In the genomic region with DNA sequence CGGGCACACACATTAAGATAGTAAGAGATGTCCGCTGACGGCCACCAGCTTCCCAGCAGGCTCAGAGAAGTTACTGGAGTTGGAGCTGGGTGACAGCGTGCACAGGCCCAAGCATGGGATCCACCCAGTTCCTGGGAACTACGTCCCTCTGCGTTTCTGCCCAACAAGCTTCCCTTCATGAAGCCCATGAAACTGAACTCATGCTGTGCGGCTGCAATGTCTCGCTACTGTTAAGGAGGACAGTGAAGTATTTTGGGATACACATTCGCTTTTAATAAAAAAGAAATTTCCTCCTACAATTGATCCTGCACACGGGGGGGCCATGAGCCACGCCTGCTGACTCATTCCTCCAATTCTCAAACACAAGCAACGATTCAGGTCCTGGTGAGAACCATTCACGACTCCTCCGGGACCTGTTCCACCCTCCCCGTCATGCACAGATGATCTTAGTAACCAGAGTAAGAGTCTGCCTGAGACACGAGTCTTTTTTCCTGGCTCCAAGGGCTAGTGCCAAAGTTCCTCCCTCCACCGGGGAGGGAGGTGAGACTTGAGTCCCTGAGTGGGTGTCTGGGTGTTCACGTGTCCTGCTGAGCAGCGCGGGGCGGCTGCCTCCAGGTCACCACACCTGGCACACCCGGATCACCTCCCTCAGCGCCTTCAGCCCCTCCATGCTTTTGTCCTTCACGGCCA, we compare ENCODE assay signal across 8 cellular contexts. TPM values are rescaled to one million over a fixed set of nuclear protein-coding genes. Genes with fewer than 3 reads are reported as not detected.
A peak's percentile ranks its signal among the peaks of the same experiment; 100 is the strongest.
DNase-seq lines count a peak whose midpoint lies in the region; ATAC-seq and TF ChIP-seq lines count a peak whose summit lies in the region.

No MANE protein-coding gene starts in this region.

- H3K27ac Mint-ChIP-seq in stimulated activated naive CD8-positive, alpha-beta T cell treated with anti-CD3 and anti-CD28 coated beads, Interleukin-15, Interleukin-2, amounts not matched to agents 100 ng/mL and 50 ng/mL, for 24 hours = peak overlapping the region; percentile 11
- no peak overlapping the region for H3K27ac Mint-ChIP-seq in stimulated activated naive CD8-positive, alpha-beta T cell treated with anti-CD3 and anti-CD28 coated beads, Interleukin-15, amount 100 ng/mL, for 72 hours
- no peak overlapping the region for H3K27ac Mint-ChIP-seq in activated T-helper 17 cell treated with anti-CD3 and anti-CD28 coated beads, Interleukin-2, amount 50 U/mL, for 72 hours
- H3K27ac Mint-ChIP-seq in immature natural killer cell = peak overlapping the region in 1 of 6 donors; percentile 37

- no peaks in the 10 kb centered on the region for H3K27me3 ChIP-seq in kidney epithelial cell (ENCODE audit: control insufficient read depth, insufficient read depth, low read length)

- H3K4me3 ChIP-seq in kidney epithelial cell (ENCODE audit: low read depth, low read length) = no peak overlapping the region

- H3K4me3 Mint-ChIP-seq in stimulated activated naive CD8-positive, alpha-beta T cell treated with anti-CD3 and anti-CD28 coated beads, Interleukin-15, Interleukin-2, amounts not matched to agents 100 ng/mL and 50 ng/mL, for 24 hours = no peak overlapping the region
- no peak overlapping the region for H3K4me3 Mint-ChIP-seq in stimulated activated naive CD8-positive, alpha-beta T cell treated with anti-CD3 and anti-CD28 coated beads, Interleukin-15, amount 100 ng/mL, for 72 hours
- peak overlapping the region; percentile 87 for H3K4me3 Mint-ChIP-seq in activated T-helper 17 cell treated with anti-CD3 and anti-CD28 coated beads, Interleukin-2, amount 50 U/mL, for 72 hours
- peak overlapping the region in 1 of 5 donors; percentile 6 for H3K4me3 Mint-ChIP-seq in immature natural killer cell

- H3K9me3 Mint-ChIP-seq in stimulated activated naive CD8-positive, alpha-beta T cell treated with anti-CD3 and anti-CD28 coated beads, Interleukin-15, Interleukin-2, amounts not matched to agents 100 ng/mL and 50 ng/mL, for 24 hours = no peaks in the 10 kb centered on the region
- H3K9me3 Mint-ChIP-seq in stimulated activated naive CD8-positive, alpha-beta T cell treated with anti-CD3 and anti-CD28 coated beads, Interleukin-15, amount 100 ng/mL, for 72 hours = no peaks in the 10 kb centered on the region
- H3K9me3 Mint-ChIP-seq in activated T-helper 17 cell treated with anti-CD3 and anti-CD28 coated beads, Interleukin-2, amount 50 U/mL, for 72 hours = no peaks in the 10 kb centered on the region
- no peaks in the 10 kb centered on the region for H3K9me3 Mint-ChIP-seq in immature natural killer cell

- peaks cover 40% of the 10 kb centered on the region for H3K4me1 Mint-ChIP-seq in stimulated activated naive CD8-positive, alpha-beta T cell treated with anti-CD3 and anti-CD28 coated beads, Interleukin-15, Interleukin-2, amounts not matched to agents 100 ng/mL and 50 ng/mL, for 24 hours (ENCODE audit: low read depth)
- H3K4me1 Mint-ChIP-seq in stimulated activated naive CD8-positive, alpha-beta T cell treated with anti-CD3 and anti-CD28 coated beads, Interleukin-15, amount 100 ng/mL, for 72 hours = peaks cover 44% of the 10 kb centered on the region
- H3K4me1 Mint-ChIP-seq in activated T-helper 17 cell treated with anti-CD3 and anti-CD28 coated beads, Interleukin-2, amount 50 U/mL, for 72 hours = peaks cover 10% of the 10 kb centered on the region
- peaks cover 19 to 28% of the 10 kb centered on the region in 2 donors for H3K4me1 Mint-ChIP-seq in immature natural killer cell

- H3K36me3 ChIP-seq in kidney epithelial cell (ENCODE audit: control insufficient read depth, insufficient read depth, low read length) = peaks cover 2% of the 10 kb centered on the region

- H3K36me3 Mint-ChIP-seq in stimulated activated naive CD8-positive, alpha-beta T cell treated with anti-CD3 and anti-CD28 coated beads, Interleukin-15, Interleukin-2, amounts not matched to agents 100 ng/mL and 50 ng/mL, for 24 hours (ENCODE audit: low read depth) = peaks cover 28% of the 10 kb centered on the region
- peaks cover 39% of the 10 kb centered on the region for H3K36me3 Mint-ChIP-seq in activated T-helper 17 cell treated with anti-CD3 and anti-CD28 coated beads, Interleukin-2, amount 50 U/mL, for 72 hours (ENCODE audit: low read depth)
- no peaks in the 10 kb centered on the region for H3K36me3 Mint-ChIP-seq in immature natural killer cell

- ATAC-seq in stimulated activated naive CD8-positive, alpha-beta T cell treated with anti-CD3 and anti-CD28 coated beads, Interleukin-15, amount 100 ng/mL, for 72 hours = no peak
- ATAC-seq in activated T-helper 17 cell treated with anti-CD3 and anti-CD28 coated beads, Interleukin-2, amount 50 U/mL, for 72 hours (replicated peaks) = no peak
- ATAC-seq in HG03378 (IDR thresholded peaks at IDR 0.05; ENCODE audit: unreplicated experiment) = no peak
- ATAC-seq in GM21447 (IDR thresholded peaks at IDR 0.05; ENCODE audit: unreplicated experiment) = no peak

- no peak for DNase-seq in stimulated activated naive CD8-positive, alpha-beta T cell treated with anti-CD3 and anti-CD28 coated beads, Interleukin-15, amount 100 ng/mL, for 72 hours
- DNase-seq in kidney epithelial cell (ENCODE audit: low read depth) (peak; percentile 65), G401 (ENCODE audit: low spot score) (no peak), immature natural killer cell (no peak)

- H3K27me3 Mint-ChIP-seq in stimulated activated naive CD8-positive, alpha-beta T cell treated with anti-CD3 and anti-CD28 coated beads, Interleukin-15, Interleukin-2, amounts not matched to agents 100 ng/mL and 50 ng/mL, for 24 hours = no peaks in the 10 kb centered on the region
- H3K27me3 Mint-ChIP-seq in stimulated activated naive CD8-positive, alpha-beta T cell treated with anti-CD3 and anti-CD28 coated beads, Interleukin-15, amount 100 ng/mL, for 72 hours = no peaks in the 10 kb centered on the region
- no peaks in the 10 kb centered on the region for H3K27me3 Mint-ChIP-seq in activated T-helper 17 cell treated with anti-CD3 and anti-CD28 coated beads, Interleukin-2, amount 50 U/mL, for 72 hours
- peaks cover 2 to 12% (median 6%) of the 10 kb centered on the region in 3 donors for H3K27me3 Mint-ChIP-seq in immature natural killer cell (ENCODE audit: low read depth in 3 of 3)

- in situ Hi-C loops in G401 (cut with HindIII; ENCODE audit: low sequenced_read_pairs) = no loop called here

- no peak for TF ChIP-seq CTCF in kidney epithelial cell (IDR thresholded peaks at IDR 0.05; ENCODE audit: insufficient read depth, low read length, poor library complexity, severe bottlenecking)

RNA-seq across cellular contexts. Expression of a gene that starts 2.6 kb away (rescaled TPM):
- 10 to 100 TPM; 26.4 to 46.4 TPM for total RNA-seq in activated T-helper 17 cell treated with anti-CD3 and anti-CD28 coated beads, Interleukin-2, amount 50 U/mL, for 72 hours
- 73.9 and 79.8 TPM in 2 replicates for total RNA-seq in kidney epithelial cell
- total RNA-seq in G401 (2014; rRNA removed; shearing (Covaris generic)) = 97.4 and 104 TPM in 2 replicates
- 10 to 100 TPM; 56.3 to 71.0 (median 61.9) TPM for polyA plus RNA-seq in immature natural killer cell

RNA-seq across cellular contexts. Expression of a gene that starts 11.2 kb away (rescaled TPM):
- not detected for total RNA-seq in activated T-helper 17 cell treated with anti-CD3 and anti-CD28 coated beads, Interleukin-2, amount 50 U/mL, for 72 hours
- total RNA-seq in kidney epithelial cell = 5.7 and 5.8 TPM in 2 replicates
- total RNA-seq in G401 (2014; rRNA removed; shearing (Covaris generic)) = 0.49 and 1.8 TPM in 2 replicates
- polyA plus RNA-seq in immature natural killer cell = not detected

RNA-seq across cellular contexts. Expression of a gene that starts 36.7 kb away (rescaled TPM):
- 10 to 100 TPM; 40.1 to 41.5 TPM for total RNA-seq in activated T-helper 17 cell treated with anti-CD3 and anti-CD28 coated beads, Interleukin-2, amount 50 U/mL, for 72 hours
- total RNA-seq in kidney epithelial cell = 20.1 and 20.4 TPM in 2 replicates
- 12.6 and 16.7 TPM in 2 replicates for total RNA-seq in G401 (2014; rRNA removed; shearing (Covaris generic))
- under 1 TPM; 0.06 to 0.86 (median 0.76) TPM for polyA plus RNA-seq in immature natural killer cell
